8 cellular contexts compared by ENCODE assay signal in the genomic region with DNA sequence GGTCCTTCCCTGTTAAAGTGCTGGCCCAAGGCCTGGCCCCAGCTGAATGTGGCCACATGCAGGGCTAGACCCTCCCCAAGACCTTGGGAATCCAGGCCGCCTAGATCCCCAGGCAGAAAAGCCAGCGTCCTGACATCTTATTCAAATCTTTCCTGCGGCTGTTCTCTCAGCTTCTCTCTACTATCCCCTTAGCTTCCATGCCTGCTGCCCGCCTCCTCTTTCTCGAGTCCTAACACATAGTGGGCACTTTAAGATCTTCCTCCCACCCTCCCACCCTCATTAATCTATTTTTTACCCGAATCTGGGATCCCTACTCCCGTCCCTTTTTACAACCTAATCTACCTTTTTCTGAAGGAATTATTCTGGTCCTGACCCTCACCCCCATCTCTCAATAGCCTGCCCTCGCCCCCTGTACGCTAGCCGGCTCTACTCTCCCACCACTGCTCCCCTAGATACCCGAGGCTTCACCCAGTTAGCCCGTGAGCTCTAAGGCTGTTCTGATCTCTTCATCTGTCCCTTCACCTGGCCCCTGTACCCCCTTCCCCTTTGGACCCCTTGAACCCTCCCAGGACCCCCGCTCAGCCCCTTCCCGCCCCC. TPM values are rescaled to one million over a fixed set of nuclear protein-coding genes. Genes with fewer than 3 reads are reported as not detected.
A peak's percentile ranks its signal among the peaks of the same experiment; 100 is the strongest.
DNase-seq lines count a peak whose midpoint lies in the region; ATAC-seq and TF ChIP-seq lines count a peak whose summit lies in the region.

A gene with protein sequence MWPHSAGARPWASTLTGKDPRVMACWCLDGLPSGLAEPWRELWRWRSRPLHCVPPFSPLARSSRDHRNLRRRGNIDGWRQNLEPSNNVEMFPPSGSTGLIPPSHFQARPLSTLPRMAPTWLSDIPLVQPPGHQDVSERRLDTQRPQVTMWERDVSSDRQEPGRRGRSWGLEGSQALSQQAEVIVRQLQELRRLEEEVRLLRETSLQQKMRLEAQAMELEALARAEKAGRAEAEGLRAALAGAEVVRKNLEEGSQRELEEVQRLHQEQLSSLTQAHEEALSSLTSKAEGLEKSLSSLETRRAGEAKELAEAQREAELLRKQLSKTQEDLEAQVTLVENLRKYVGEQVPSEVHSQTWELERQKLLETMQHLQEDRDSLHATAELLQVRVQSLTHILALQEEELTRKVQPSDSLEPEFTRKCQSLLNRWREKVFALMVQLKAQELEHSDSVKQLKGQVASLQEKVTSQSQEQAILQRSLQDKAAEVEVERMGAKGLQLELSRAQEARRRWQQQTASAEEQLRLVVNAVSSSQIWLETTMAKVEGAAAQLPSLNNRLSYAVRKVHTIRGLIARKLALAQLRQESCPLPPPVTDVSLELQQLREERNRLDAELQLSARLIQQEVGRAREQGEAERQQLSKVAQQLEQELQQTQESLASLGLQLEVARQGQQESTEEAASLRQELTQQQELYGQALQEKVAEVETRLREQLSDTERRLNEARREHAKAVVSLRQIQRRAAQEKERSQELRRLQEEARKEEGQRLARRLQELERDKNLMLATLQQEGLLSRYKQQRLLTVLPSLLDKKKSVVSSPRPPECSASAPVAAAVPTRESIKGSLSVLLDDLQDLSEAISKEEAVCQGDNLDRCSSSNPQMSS (minus strand): TSS at position 260 of the 597 bp plus-strand sequence. CDS start 202 bp downstream, at position 58.

- peak within 1 kb of the TSS; percentile 89 for H3K9ac ChIP-seq in mucosa of stomach (ENCODE audit: low read length)

- H3K36me3 ChIP-seq in MG63 (no peaks in the 10 kb centered on the region; the same call in none of the 2 replicates), mucosa of stomach (ENCODE audit: control insufficient read depth, insufficient read depth, low read length) (no peaks in the 10 kb centered on the region)
- H3K36me3 ChIP-seq in effector memory CD4-positive, alpha-beta T cell (ENCODE audit: control insufficient read depth, insufficient read depth, low read length) = no peaks in the 10 kb centered on the region

- no peaks in the 10 kb centered on the region for H3K27me3 ChIP-seq in MG63
- no peaks in the 10 kb centered on the region for H3K27me3 ChIP-seq in effector memory CD4-positive, alpha-beta T cell (replicated peaks; ENCODE audit: control insufficient read depth, insufficient read depth, low read length, poor library complexity, severe bottlenecking)
- no peaks in the 10 kb centered on the region for H3K27me3 ChIP-seq in mucosa of stomach (ENCODE audit: control insufficient read depth, insufficient read depth, low read length)

- H3K4me3 ChIP-seq in GM12864 (ENCODE audit: low read depth, low read length) = peak within 1 kb of the TSS; percentile 55
- H3K4me3 ChIP-seq in MG63 = peak within 1 kb of the TSS; percentile 74
- H3K4me3 ChIP-seq in effector memory CD4-positive, alpha-beta T cell (ENCODE audit: insufficient read depth, low read depth, low read length, poor library complexity, severe bottlenecking) = peak within 1 kb of the TSS; percentile 70
- peak within 1 kb of the TSS; percentile 61 for H3K4me3 ChIP-seq in mucosa of stomach (ENCODE audit: low read length)

- DNase-seq in GM12864 (ENCODE audit: low read depth) (no peak), MG63 (no peak), GM13976 (ENCODE audit: low spot score) (no peak), HuH-7 (ENCODE audit: low spot score) (no peak), NAMALWA (ENCODE audit: low spot score) (no peak)
- no peak for DNase-seq in effector memory CD4-positive, alpha-beta T cell

- in situ Hi-C loops in GM13976 (cut with MboI; ENCODE audit: low sequenced_read_pairs, unreplicated experiment) = no loop called here

- no peaks in the 10 kb centered on the region for H3K9me3 ChIP-seq in MG63
- no peaks in the 10 kb centered on the region for H3K9me3 ChIP-seq in effector memory CD4-positive, alpha-beta T cell (ENCODE audit: control insufficient read depth, low read length)
- no peaks in the 10 kb centered on the region for H3K9me3 ChIP-seq in mucosa of stomach (ENCODE audit: control insufficient read depth, low read length)

- ATAC-seq in GM21381 (IDR thresholded peaks at IDR 0.05; ENCODE audit: unreplicated experiment) = no peak

- peak within 1 kb of the TSS; percentile 62 for H3K27ac ChIP-seq in effector memory CD4-positive, alpha-beta T cell (ENCODE audit: insufficient read depth, low read length, poor library complexity, severe bottlenecking)

- TF ChIP-seq CTCF in GM12864 (IDR thresholded peaks at IDR 0.05; ENCODE audit: low read depth, low read length, missing control alignments) (no peak), GM13976 (IDR thresholded peaks at IDR 0.05; ENCODE audit: borderline replicate concordance, control extremely low read depth, extremely low read depth, insufficient read depth, missing control alignments) (no peak)

- peaks cover 11% of the 10 kb centered on the region for H3K4me1 ChIP-seq in effector memory CD4-positive, alpha-beta T cell (ENCODE audit: control insufficient read depth, insufficient read depth, low read length, poor library complexity, severe bottlenecking)
- peaks cover 22% of the 10 kb centered on the region for H3K4me1 ChIP-seq in mucosa of stomach (ENCODE audit: control insufficient read depth, insufficient read depth, low read length)

RNA-seq across cellular contexts. Expression of the gene that starts here (rescaled TPM):
- total RNA-seq in MG63 (2014; rRNA removed; shearing (Covaris generic); ENCODE audit: low replicate concordance) = 9.6 and 21.7 TPM in 2 replicates
